Comparison of ENCODE assay signal across 1 cellular context in the genomic region with DNA sequence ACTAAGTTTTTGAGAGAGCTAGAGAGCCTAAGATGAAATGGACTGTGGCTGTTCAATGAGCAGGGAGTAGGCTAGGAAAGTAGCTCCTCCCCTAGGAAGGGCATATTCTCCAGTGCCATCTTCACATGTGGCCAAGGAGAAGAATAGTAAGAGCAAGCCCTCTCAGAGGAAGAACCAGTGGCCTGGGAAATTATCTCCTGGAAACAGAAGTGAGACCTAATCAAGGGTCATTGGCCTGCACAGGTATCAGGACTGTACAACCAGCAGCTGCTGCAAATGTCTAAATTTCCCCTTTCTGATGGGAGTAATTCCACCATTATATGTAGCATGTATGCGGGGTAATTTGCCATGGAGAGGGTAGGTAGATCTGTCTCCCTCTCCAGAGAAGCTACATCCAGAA.
TF ChIP-seq lines count a peak whose summit lies in the region.

No MANE protein-coding gene starts in this region.

TF ChIP-seq in K562, 482 proteins besides CTCF, POLR2A, EP300 and RAD21 (continued from another document and continues in another):
- TF ChIP-seq, protein P1, sequence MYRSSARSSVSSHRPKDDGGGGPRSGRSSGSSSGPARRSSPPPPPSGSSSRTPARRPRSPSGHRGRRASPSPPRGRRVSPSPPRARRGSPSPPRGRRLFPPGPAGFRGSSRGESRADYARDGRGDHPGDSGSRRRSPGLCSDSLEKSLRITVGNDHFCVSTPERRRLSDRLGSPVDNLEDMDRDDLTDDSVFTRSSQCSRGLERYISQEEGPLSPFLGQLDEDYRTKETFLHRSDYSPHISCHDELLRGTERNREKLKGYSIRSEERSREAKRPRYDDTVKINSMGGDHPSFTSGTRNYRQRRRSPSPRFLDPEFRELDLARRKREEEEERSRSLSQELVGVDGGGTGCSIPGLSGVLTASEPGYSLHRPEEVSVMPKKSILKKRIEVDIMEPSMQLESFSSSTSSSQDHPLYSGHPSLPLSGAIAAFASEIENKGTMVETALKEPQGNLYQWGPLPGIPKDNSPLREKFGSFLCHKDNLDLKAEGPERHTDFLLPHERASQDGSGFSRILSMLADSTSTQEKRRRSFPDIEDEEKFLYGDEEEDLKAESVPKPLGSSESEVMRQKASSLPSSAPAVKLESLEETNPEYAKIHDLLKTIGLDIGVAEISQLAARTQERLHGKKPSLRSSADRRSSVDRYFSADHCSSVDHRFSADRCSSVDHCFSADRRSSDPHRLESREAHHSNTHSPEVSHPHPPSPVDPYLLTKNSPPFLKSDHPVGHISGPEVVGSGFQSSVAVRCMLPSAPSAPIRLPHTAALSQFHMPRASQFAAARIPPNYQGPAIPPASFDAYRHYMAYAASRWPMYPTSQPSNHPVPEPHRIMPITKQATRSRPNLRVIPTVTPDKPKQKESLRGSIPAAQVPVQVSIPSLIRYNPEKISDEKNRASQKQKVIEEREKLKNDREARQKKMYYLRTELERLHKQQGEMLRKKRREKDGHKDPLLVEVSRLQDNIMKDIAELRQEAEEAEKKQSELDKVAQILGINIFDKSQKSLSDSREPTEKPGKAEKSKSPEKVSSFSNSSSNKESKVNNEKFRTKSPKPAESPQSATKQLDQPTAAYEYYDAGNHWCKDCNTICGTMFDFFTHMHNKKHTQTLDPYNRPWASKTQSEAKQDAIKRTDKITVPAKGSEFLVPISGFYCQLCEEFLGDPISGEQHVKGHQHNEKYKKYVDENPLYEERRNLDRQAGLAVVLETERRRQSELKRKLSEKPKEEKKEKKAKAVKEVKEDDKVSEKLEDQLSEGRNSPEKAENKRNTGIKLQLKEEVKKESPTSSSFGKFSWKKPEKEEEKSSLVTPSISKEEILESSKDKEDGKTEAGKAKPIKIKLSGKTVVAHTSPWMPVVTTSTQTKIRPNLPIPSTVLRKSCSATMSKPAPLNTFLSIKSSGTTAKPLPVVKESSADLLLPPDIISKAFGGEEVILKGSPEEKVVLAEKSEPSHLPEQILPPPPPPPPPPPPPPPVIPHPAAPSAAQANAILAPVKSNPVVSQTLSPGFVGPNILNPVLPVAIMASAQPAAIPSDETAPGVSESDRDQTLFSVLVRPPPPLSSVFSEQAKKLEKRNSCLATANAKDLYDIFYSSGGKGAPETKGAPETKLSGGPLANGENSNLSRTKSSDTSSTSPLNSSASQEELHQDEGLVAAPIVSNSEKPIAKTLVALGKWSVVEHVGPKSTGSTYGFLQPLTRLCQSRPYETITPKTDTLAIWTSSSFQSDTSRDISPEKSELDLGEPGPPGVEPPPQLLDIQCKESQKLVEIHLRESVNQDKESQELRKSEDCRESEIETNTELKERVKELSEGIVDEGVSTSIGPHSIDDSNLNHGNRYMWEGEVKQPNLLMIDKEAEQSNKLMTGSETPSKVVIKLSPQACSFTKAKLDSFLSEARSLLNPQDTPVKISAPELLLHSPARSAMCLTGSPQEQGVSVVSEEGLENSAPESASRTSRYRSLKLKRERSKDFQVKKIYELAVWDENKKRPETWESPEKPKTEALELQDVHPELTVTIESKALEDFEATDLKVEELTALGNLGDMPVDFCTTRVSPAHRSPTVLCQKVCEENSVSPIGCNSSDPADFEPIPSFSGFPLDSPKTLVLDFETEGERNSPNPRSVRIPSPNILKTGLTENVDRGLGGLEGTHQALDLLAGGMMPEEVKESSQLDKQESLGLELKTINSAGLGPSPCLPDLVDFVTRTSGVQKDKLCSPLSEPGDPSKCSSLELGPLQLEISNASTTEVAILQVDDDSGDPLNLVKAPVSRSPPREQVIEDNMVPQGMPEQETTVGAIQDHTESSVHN (IDR thresholded peaks at IDR 0.05; ENCODE audit: borderline replicate concordance in 1 of 2, low read depth in 1 of 2): no peak
- TF ChIP-seq ZC3H11A (IDR thresholded peaks at IDR 0.05; ENCODE audit: low read depth, low read length) (no peak), FOXA3 (CRISPR knock-in tag; conservative IDR thresholded peaks at IDR 0.05 in 1 of 2, IDR thresholded peaks at IDR 0.05 in 1 of 2) (no peak), SUPT5H (IDR thresholded peaks at IDR 0.05) (no peak), NFIX (CRISPR knock-in tag; IDR thresholded peaks at IDR 0.05; ENCODE audit: low read depth) (no peak), MTA2 (IDR thresholded peaks at IDR 0.05; ENCODE audit: low read depth) (peak; percentile 92), FOXM1 (IDR thresholded peaks at IDR 0.05; ENCODE audit: low read depth) (peak; percentile 84), FOXM1 (CRISPR knock-in tag; IDR thresholded peaks at IDR 0.05; ENCODE audit: low read depth) (no peak), MCM2 (IDR thresholded peaks at IDR 0.05; ENCODE audit: low read depth) (no peak), MAZ (CRISPR knock-in tag; conservative IDR thresholded peaks at IDR 0.05 in 1 of 2, IDR thresholded peaks at IDR 0.05 in 1 of 2) (0 out of 4 replicates have a peak, but pooled peaks of 1 of the 2 experiments have one; percentile 26), NFE2 (IDR thresholded peaks at IDR 0.05; ENCODE audit: low read depth) (0 out of 2 replicates have a peak, but pooled peaks have one; percentile 3), NCOR1 (IDR thresholded peaks at IDR 0.05) (peak; percentile 91), RFX1 (IDR thresholded peaks at IDR 0.05) (peak; percentile 45; the same call in 1 of the 2 replicates), SOX6 (IDR thresholded peaks at IDR 0.05) (peak; percentile 79), HDAC8 (tag; IDR thresholded peaks at IDR 0.05) (no peak), SETDB1 (IDR thresholded peaks at IDR 0.05; ENCODE audit: low read length) (no peak), CREBBP (IDR thresholded peaks at IDR 0.05; ENCODE audit: low read depth, low read length) (no peak), ZNF551 (CRISPR knock-in tag; IDR thresholded peaks at IDR 0.05) (no peak), PHB (CRISPR knock-in tag; IDR thresholded peaks at IDR 0.05) (no peak), SRSF1 (IDR thresholded peaks at IDR 0.05; ENCODE audit: low read depth, low read length) (no peak)
- TF ChIP-seq, protein P2, sequence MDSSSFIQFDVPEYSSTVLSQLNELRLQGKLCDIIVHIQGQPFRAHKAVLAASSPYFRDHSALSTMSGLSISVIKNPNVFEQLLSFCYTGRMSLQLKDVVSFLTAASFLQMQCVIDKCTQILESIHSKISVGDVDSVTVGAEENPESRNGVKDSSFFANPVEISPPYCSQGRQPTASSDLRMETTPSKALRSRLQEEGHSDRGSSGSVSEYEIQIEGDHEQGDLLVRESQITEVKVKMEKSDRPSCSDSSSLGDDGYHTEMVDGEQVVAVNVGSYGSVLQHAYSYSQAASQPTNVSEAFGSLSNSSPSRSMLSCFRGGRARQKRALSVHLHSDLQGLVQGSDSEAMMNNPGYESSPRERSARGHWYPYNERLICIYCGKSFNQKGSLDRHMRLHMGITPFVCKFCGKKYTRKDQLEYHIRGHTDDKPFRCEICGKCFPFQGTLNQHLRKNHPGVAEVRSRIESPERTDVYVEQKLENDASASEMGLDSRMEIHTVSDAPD (CRISPR knock-in tag; IDR thresholded peaks at IDR 0.05): no peak
- TF ChIP-seq, protein P3, sequence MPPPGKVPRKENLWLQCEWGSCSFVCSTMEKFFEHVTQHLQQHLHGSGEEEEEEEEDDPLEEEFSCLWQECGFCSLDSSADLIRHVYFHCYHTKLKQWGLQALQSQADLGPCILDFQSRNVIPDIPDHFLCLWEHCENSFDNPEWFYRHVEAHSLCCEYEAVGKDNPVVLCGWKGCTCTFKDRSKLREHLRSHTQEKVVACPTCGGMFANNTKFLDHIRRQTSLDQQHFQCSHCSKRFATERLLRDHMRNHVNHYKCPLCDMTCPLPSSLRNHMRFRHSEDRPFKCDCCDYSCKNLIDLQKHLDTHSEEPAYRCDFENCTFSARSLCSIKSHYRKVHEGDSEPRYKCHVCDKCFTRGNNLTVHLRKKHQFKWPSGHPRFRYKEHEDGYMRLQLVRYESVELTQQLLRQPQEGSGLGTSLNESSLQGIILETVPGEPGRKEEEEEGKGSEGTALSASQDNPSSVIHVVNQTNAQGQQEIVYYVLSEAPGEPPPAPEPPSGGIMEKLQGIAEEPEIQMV (tag; conservative IDR thresholded peaks at IDR 0.05; ENCODE audit: low read depth): no peak
- TF ChIP-seq, protein P4, sequence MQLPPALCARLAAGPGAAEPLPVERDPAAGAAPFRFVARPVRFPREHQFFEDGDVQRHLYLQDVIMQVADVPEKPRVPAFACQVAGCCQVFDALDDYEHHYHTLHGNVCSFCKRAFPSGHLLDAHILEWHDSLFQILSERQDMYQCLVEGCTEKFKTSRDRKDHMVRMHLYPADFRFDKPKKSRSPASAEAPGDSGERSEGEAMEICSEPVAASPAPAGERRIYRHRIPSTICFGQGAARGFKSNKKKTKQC (CRISPR knock-in tag; IDR thresholded peaks at IDR 0.05): no peak
- TF ChIP-seq, protein P5, sequence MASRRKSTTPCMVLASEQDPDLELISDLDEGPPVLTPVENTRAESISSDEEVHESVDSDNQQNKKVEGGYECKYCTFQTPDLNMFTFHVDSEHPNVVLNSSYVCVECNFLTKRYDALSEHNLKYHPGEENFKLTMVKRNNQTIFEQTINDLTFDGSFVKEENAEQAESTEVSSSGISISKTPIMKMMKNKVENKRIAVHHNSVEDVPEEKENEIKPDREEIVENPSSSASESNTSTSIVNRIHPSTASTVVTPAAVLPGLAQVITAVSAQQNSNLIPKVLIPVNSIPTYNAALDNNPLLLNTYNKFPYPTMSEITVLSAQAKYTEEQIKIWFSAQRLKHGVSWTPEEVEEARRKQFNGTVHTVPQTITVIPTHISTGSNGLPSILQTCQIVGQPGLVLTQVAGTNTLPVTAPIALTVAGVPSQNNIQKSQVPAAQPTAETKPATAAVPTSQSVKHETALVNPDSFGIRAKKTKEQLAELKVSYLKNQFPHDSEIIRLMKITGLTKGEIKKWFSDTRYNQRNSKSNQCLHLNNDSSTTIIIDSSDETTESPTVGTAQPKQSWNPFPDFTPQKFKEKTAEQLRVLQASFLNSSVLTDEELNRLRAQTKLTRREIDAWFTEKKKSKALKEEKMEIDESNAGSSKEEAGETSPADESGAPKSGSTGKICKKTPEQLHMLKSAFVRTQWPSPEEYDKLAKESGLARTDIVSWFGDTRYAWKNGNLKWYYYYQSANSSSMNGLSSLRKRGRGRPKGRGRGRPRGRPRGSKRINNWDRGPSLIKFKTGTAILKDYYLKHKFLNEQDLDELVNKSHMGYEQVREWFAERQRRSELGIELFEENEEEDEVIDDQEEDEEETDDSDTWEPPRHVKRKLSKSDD (conservative IDR thresholded peaks at IDR 0.05; ENCODE audit: low read length): no peak
- TF ChIP-seq, protein P6, sequence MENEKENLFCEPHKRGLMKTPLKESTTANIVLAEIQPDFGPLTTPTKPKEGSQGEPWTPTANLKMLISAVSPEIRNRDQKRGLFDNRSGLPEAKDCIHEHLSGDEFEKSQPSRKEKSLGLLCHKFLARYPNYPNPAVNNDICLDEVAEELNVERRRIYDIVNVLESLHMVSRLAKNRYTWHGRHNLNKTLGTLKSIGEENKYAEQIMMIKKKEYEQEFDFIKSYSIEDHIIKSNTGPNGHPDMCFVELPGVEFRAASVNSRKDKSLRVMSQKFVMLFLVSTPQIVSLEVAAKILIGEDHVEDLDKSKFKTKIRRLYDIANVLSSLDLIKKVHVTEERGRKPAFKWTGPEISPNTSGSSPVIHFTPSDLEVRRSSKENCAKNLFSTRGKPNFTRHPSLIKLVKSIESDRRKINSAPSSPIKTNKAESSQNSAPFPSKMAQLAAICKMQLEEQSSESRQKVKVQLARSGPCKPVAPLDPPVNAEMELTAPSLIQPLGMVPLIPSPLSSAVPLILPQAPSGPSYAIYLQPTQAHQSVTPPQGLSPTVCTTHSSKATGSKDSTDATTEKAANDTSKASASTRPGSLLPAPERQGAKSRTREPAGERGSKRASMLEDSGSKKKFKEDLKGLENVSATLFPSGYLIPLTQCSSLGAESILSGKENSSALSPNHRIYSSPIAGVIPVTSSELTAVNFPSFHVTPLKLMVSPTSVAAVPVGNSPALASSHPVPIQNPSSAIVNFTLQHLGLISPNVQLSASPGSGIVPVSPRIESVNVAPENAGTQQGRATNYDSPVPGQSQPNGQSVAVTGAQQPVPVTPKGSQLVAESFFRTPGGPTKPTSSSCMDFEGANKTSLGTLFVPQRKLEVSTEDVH (IDR thresholded peaks at IDR 0.05; ENCODE audit: low read depth, partially characterized antibody): no peak
- TF ChIP-seq, protein P7, sequence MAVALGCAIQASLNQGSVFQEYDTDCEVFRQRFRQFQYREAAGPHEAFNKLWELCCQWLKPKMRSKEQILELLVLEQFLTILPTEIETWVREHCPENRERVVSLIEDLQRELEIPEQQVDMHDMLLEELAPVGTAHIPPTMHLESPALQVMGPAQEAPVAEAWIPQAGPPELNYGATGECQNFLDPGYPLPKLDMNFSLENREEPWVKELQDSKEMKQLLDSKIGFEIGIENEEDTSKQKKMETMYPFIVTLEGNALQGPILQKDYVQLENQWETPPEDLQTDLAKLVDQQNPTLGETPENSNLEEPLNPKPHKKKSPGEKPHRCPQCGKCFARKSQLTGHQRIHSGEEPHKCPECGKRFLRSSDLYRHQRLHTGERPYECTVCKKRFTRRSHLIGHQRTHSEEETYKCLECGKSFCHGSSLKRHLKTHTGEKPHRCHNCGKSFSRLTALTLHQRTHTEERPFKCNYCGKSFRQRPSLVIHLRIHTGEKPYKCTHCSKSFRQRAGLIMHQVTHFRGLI (CRISPR knock-in tag; IDR thresholded peaks at IDR 0.05): no peak
- TF ChIP-seq, protein P8, sequence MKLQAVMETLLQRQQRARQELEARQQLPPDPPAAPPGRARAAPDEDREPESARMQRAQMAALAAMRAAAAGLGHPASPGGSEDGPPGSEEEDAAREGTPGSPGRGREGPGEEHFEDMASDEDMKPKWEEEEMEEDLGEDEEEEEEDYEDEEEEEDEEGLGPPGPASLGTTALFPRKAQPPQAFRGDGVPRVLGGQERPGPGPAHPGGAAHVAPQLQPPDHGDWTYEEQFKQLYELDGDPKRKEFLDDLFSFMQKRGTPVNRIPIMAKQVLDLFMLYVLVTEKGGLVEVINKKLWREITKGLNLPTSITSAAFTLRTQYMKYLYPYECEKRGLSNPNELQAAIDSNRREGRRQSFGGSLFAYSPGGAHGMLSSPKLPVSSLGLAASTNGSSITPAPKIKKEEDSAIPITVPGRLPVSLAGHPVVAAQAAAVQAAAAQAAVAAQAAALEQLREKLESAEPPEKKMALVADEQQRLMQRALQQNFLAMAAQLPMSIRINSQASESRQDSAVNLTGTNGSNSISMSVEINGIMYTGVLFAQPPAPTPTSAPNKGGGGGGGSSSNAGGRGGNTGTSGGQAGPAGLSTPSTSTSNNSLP (IDR thresholded peaks at IDR 0.05; ENCODE audit: borderline replicate concordance, low read depth, low read length): 0 out of 2 replicates have a peak, but pooled peaks have one; percentile 50
